ENCODE assay signal across 34 cellular contexts in genomic region chr6:136676075-136676474, GRCh38.
A peak's percentile ranks its signal among the peaks of the same experiment; 100 is the strongest.
DNase-seq lines count a peak whose midpoint lies in the region; ATAC-seq and TF ChIP-seq lines count a peak whose summit lies in the region.
"Had no signal": no experiment of that assay in that cellular context is flagged by ENCODE, and none has a peak within 500 bp of the region (broad histone marks: within the 10 kb centered on the region; RNA-seq: fewer than 3 reads in every experiment).

No MANE protein-coding gene starts in this region.

- TF ChIP-seq CTCF in Calu3 (IDR thresholded peaks at IDR 0.05; ENCODE audit: unreplicated experiment) (no peak), PC-9 (conservative IDR thresholded peaks at IDR 0.05) (no peak), epithelial cell of esophagus (IDR thresholded peaks at IDR 0.05; ENCODE audit: insufficient read depth, low read depth, low read length, missing control alignments) (no peak), left lung (IDR thresholded peaks at IDR 0.05) (no peak)

- H3K4me3 Mint-ChIP-seq in Calu3 (ENCODE audit: low read depth, unreplicated experiment), result no peak overlapping the region
- H3K4me3 Mint-ChIP-seq: activated naive CD8-positive, alpha-beta T cell; activated T-cell treated with anti-CD3 and anti-CD28 coated beads, Interleukin-2, amount 50 U/mL, for 24 hours; effector memory CD8-positive, alpha-beta T cell; neural progenitor cell; stimulated activated naive CD8-positive, alpha-beta T cell treated with anti-CD3 and anti-CD28 coated beads, Interleukin-15, Interleukin-2, amounts not matched to agents 100 ng/mL and 50 ng/mL, for 24 hours; WTC11 had no signal

- BruUV-seq in Calu3 (replicated peaks; lab: Mats Ljungman, UMichigan), result no TSS peak
- BruUV-seq in PC-9 (replicated peaks; lab: Mats Ljungman, UMichigan), result no TSS peak

- H2AFZ ChIP-seq in PC-9, result no peak overlapping the region
- H2AFZ ChIP-seq: neural progenitor cell had no signal

- H3K4me1 Mint-ChIP-seq in Calu3 (ENCODE audit: low read depth, unreplicated experiment), result peaks cover 24% of the 10 kb centered on the region
- H3K4me1 Mint-ChIP-seq: neural progenitor cell, WTC11 had no signal

- H3F3A ChIP-seq in PC-9 (ENCODE audit: insufficient read depth, low read depth), result peaks cover 42% of the 10 kb centered on the region

- POLR2A ChIA-PET in PC-9 (lab: Charles Lee; ENCODE audit: unreplicated experiment), result interaction anchor here (0.7 kb wide), 1 partner anchor 407 kb away, joined by 20 read pairs; no protein-coding TSS in a partner anchor

- H3K4me1 ChIP-seq in PC-9 (replicated peaks; ENCODE audit: insufficient read depth) (peaks cover 59% of the 10 kb centered on the region), left lung (peaks cover 0 to 12% of the 10 kb centered on the region in 2 donors)
- H3K4me1 ChIP-seq: neural progenitor cell, vagina had no signal

- ATAC-seq in left lung (peak; percentile 26), GM21381 (IDR thresholded peaks at IDR 0.05; ENCODE audit: unreplicated experiment) (no peak)
- ATAC-seq: effector memory CD8-positive, alpha-beta T cell; left colon; right cardiac atrium; WTC11 had no signal

- 0 out of 2 replicates have a peak, but pooled peaks cover 5% of the 10 kb centered on the region for H3K9me3 ChIP-seq in PC-9 (ENCODE audit: insufficient read depth, low read depth)
- no peaks in the 10 kb centered on the region for H3K9me3 ChIP-seq in left lung
- H3K9me3 ChIP-seq: esophagus squamous epithelium, spleen, thoracic aorta, vagina had no signal

- peaks cover 6% of the 10 kb centered on the region; the same call in 1 of the 2 replicates for H3K79me2 ChIP-seq in PC-9 (ENCODE audit: low read depth)

- peaks cover 5% of the 10 kb centered on the region for H3K36me3 Mint-ChIP-seq in Calu3 (ENCODE audit: insufficient read depth, unreplicated experiment)
- H3K36me3 Mint-ChIP-seq: neural progenitor cell, WTC11 had no signal

- peak overlapping the region; percentile 66 for H3K27ac Mint-ChIP-seq in Calu3 (ENCODE audit: unreplicated experiment)
- H3K27ac Mint-ChIP-seq: activated naive CD8-positive, alpha-beta T cell; activated T-cell treated with anti-CD3 and anti-CD28 coated beads, Interleukin-2, amount 50 U/mL, for 24 hours; effector memory CD8-positive, alpha-beta T cell; neural progenitor cell; stimulated activated naive CD8-positive, alpha-beta T cell treated with anti-CD3 and anti-CD28 coated beads, Interleukin-15, Interleukin-2, amounts not matched to agents 100 ng/mL and 50 ng/mL, for 24 hours; WTC11 had no signal

- H3K27ac ChIP-seq in PC-9 (peak overlapping the region; percentile 52), left lung (peak overlapping the region in 1 of 2 donors; percentile 30)
- H3K27ac ChIP-seq: C4-2B, esophagus squamous epithelium, neural progenitor cell, spleen, thoracic aorta, vagina had no signal

- intact Hi-C loops in Calu3 (cut with micrococcal nuclease; ENCODE audit: unreplicated experiment) (loop anchor here (5.0 kb wide), 1 partner anchor 106 kb away; no protein-coding TSS in a partner anchor), PC-9 (cut with micrococcal nuclease; ENCODE audit: unreplicated experiment) (loop anchor here (2.0 kb wide), 1 partner anchor 115 kb away; no protein-coding TSS in a partner anchor), left lung (cut with DNase I) (no loop called here)

- peak overlapping the region; percentile 7; the same call in 1 of the 2 replicates for H3K4me3 ChIP-seq in PC-9
- no peak overlapping the region for H3K4me3 ChIP-seq in epithelial cell of esophagus (ENCODE audit: low read length)
- no peak overlapping the region for H3K4me3 ChIP-seq in left lung
- H3K4me3 ChIP-seq: esophagus squamous epithelium, neural progenitor cell, spleen, thoracic aorta, vagina had no signal

- DNase-seq in Calu3 (peak; percentile 14), PC-9 (peak in 1 of 2 experiments; percentile 88), epithelial cell of esophagus (ENCODE audit: low read depth) (peak; percentile 93), left lung (no peak), SKM-1 treated with dmso at 0.1 percent for 144 hours (lab: John Stamatoyannopoulos, UW; ENCODE audit: unreplicated experiment) (no peak), NCI-H774 (lab: John Stamatoyannopoulos, UW) (no peak)
- no peak for DNase-seq in activated CD4-positive, CD25-positive, alpha-beta regulatory T cell treated with anti-CD3 and anti-CD28 coated beads, Interleukin-2, amount 50 U/mL, for 72 hours
- DNase-seq: activated CD4-positive, alpha-beta T cell treated with anti-CD3 and anti-CD28 coated beads, Interleukin-2, amount 50 U/mL, for 1 hour; activated effector memory CD4-positive, alpha-beta T cell treated with anti-CD3 and anti-CD28 coated beads, Interleukin-2, amount 50 U/mL, for 16 hours; activated T-cell treated with anti-CD3 and anti-CD28 coated beads, Interleukin-2, amount 50 U/mL, for 24 hours; aorta; caudate nucleus; COR-L47; DMS53; effector memory CD8-positive, alpha-beta T cell; esophagus squamous epithelium; Karpas-422; left colon; mesenchymal stem cell; NCI-H1417; NCI-H446; NCI-H748 treated with DMSO at 0.1 percent for 48 hours; posterior cingulate gyrus; right cardiac atrium; spleen; stimulated activated CD8-positive, alpha-beta memory T cell treated with anti-CD3 and anti-CD28 coated beads, Interleukin-4, amount 100 ng/mL, for 48 hours had no signal

- H3K27me3 Mint-ChIP-seq in Calu3 (ENCODE audit: unreplicated experiment), result no peaks in the 10 kb centered on the region
- H3K27me3 Mint-ChIP-seq: activated naive CD8-positive, alpha-beta T cell; activated T-cell treated with anti-CD3 and anti-CD28 coated beads, Interleukin-2, amount 50 U/mL, for 24 hours; effector memory CD8-positive, alpha-beta T cell; stimulated activated naive CD8-positive, alpha-beta T cell treated with anti-CD3 and anti-CD28 coated beads, Interleukin-15, Interleukin-2, amounts not matched to agents 100 ng/mL and 50 ng/mL, for 24 hours had no signal

- no peaks in the 10 kb centered on the region for H4K20me1 ChIP-seq in PC-9 (ENCODE audit: insufficient read depth)

- H3K36me3 ChIP-seq in PC-9 (ENCODE audit: low read depth) (peaks cover 4% of the 10 kb centered on the region), left lung (no peaks in the 10 kb centered on the region)
- H3K36me3 ChIP-seq: neural progenitor cell, thoracic aorta, vagina had no signal

- H3K4me2 ChIP-seq in PC-9, result peak overlapping the region; percentile 48
- H3K4me2 ChIP-seq: neural progenitor cell had no signal

- no peaks in the 10 kb centered on the region for H3K9me2 ChIP-seq in PC-9 (ENCODE audit: insufficient read depth)

- H3K9me3 Mint-ChIP-seq in Calu3 (ENCODE audit: low read depth, unreplicated experiment), result no peaks in the 10 kb centered on the region
- H3K9me3 Mint-ChIP-seq: effector memory CD8-positive, alpha-beta T cell had no signal

- CTCF ChIA-PET in Calu3 (lab: Charles Lee), result interaction anchor here (0.5 to 2.1 kb wide), 3 partner anchors 66 to 116 kb away, joined by 3 to 9 read pairs (median 9); partner anchors contain the start of gene MAP3K5
- CTCF ChIA-PET in PC-9 (lab: Charles Lee), result interaction anchor here (0.6 to 1.1 kb wide), 3 partner anchors 8 to 116 kb away, joined by 3 to 5 read pairs (median 3); partner anchors contain the start of gene MAP3K5

- H3K27me3 ChIP-seq in PC-9 (ENCODE audit: insufficient read depth, low read depth) (no peaks in the 10 kb centered on the region), left lung (no peaks in the 10 kb centered on the region)
- H3K27me3 ChIP-seq: esophagus squamous epithelium, neural progenitor cell, spleen, vagina had no signal

Comparison
In these comparisons a context has a peak if more than half of its experiments do, and no peak if none do; other contexts are left out.
1. DNase-seq: peak in Calu3 (single experiment) and epithelial cell of esophagus (single experiment); none in left lung (0 of 2), SKM-1 treated with dmso at 0.1 percent for 144 hours (single experiment), activated CD4-positive, CD25-positive, alpha-beta regulatory T cell treated with anti-CD3 and anti-CD28 coated beads, Interleukin-2, amount 50 U/mL, for 72 hours (single experiment) and NCI-H774 (single experiment).
2. intact Hi-C loops: an anchor here in Calu3 (5.0 kb wide) and PC-9 (2.0 kb wide); none called in left lung.